In genomic region chr7:70727861-70728260, GRCh38 we compare ENCODE assay signal across 22 cellular contexts.
"Had no signal": no experiment of that assay in that cellular context is flagged by ENCODE, and none has a peak within 500 bp of the region (broad histone marks: within the 10 kb centered on the region; RNA-seq: fewer than 3 reads in every experiment).

No MANE protein-coding gene starts in this region.

- DNase-seq: activated CD4-positive, alpha-beta T cell treated with anti-CD3 and anti-CD28 coated beads, Interleukin-2, amount 10 ng/mL, durations not matched to agents 7 days and 5 days; activated CD8-positive, alpha-beta T cell treated with anti-CD3 and anti-CD28 coated beads, Interleukin-2, amount 10 ng/mL, durations not matched to agents 7 days and 5 days; activated effector memory CD4-positive, alpha-beta T cell treated with Interleukin-2 at 50 U/mL for 16 hours; activated naive CD4-positive, alpha-beta T cell treated with anti-CD3 and anti-CD28 coated beads, Interleukin-2, amount 50 U/mL, for 16 hours; activated T-cell treated with anti-CD3 and anti-CD28 coated beads, Interleukin-2, amount 50 U/mL, for 4 hours; adrenal gland; cerebellar nuclear complex; effector CD8-positive, alpha-beta T cell; left ventricle myocardium inferior; mammary epithelial cell; midbrain; psoas muscle; right cardiac atrium; stimulated activated naive CD8-positive, alpha-beta T cell treated with anti-CD3 and anti-CD28 coated beads, Interleukin-15, amount 100 ng/mL, for 72 hours; T-helper 1 cell; T1000; transverse colon had no signal

- ATAC-seq: activated CD4-positive, CD25-positive, alpha-beta regulatory T cell treated with anti-CD3 and anti-CD28 coated beads, Interleukin-2, amount 50 U/mL, for 24 hours; activated CD8-positive, alpha-beta T cell treated with anti-CD3 and anti-CD28 coated beads, Interleukin-2, amount 10 ng/mL, durations not matched to agents 7 days and 5 days; activated T-cell treated with anti-CD3 and anti-CD28 coated beads, Interleukin-2, amount 50 U/mL, for 4 hours; psoas muscle; right cardiac atrium; stimulated activated naive CD8-positive, alpha-beta T cell treated with anti-CD3 and anti-CD28 coated beads, Interleukin-15, amount 100 ng/mL, for 72 hours had no signal

- FAIRE-seq: astrocyte, endothelial cell of umbilical vein had no signal

- H3K4me1 Mint-ChIP-seq: activated CD4-positive, alpha-beta T cell treated with anti-CD3 and anti-CD28 coated beads, Interleukin-2, amount 10 ng/mL, durations not matched to agents 7 days and 5 days; stimulated activated naive CD8-positive, alpha-beta T cell treated with anti-CD3 and anti-CD28 coated beads, Interleukin-15, amount 100 ng/mL, for 72 hours had no signal

- H3K27me3 Mint-ChIP-seq: activated CD4-positive, alpha-beta T cell treated with anti-CD3 and anti-CD28 coated beads, Interleukin-2, amount 10 ng/mL, durations not matched to agents 7 days and 5 days; dendritic cell treated with granulocyte-macrophage colony-stimulating factor and Interleukin-4, amounts not matched to agents 40 ng/mL and 50 ng/mL, for 4 days had no signal

- H3K9me3 Mint-ChIP-seq: dendritic cell treated with granulocyte-macrophage colony-stimulating factor and Interleukin-4, amounts not matched to agents 40 ng/mL and 50 ng/mL, for 4 days had no signal

- H3K27ac Mint-ChIP-seq: activated CD4-positive, alpha-beta T cell treated with anti-CD3 and anti-CD28 coated beads, Interleukin-2, amount 10 ng/mL, durations not matched to agents 7 days and 5 days; activated CD8-positive, alpha-beta T cell treated with anti-CD3 and anti-CD28 coated beads, Interleukin-2, amount 10 ng/mL, durations not matched to agents 7 days and 5 days; dendritic cell treated with granulocyte-macrophage colony-stimulating factor and Interleukin-4, amounts not matched to agents 40 ng/mL and 50 ng/mL, for 4 days; stimulated activated naive CD8-positive, alpha-beta T cell treated with anti-CD3 and anti-CD28 coated beads, Interleukin-15, amount 100 ng/mL, for 72 hours had no signal

- H3K4me3 Mint-ChIP-seq: activated CD4-positive, alpha-beta T cell treated with anti-CD3 and anti-CD28 coated beads, Interleukin-2, amount 10 ng/mL, durations not matched to agents 7 days and 5 days; activated CD8-positive, alpha-beta T cell treated with anti-CD3 and anti-CD28 coated beads, Interleukin-2, amount 10 ng/mL, durations not matched to agents 7 days and 5 days; activated T-cell treated with anti-CD3 and anti-CD28 coated beads, Interleukin-2, amount 50 U/mL, for 4 hours; dendritic cell treated with granulocyte-macrophage colony-stimulating factor and Interleukin-4, amounts not matched to agents 40 ng/mL and 50 ng/mL, for 4 days; neural crest cell; stimulated activated naive CD8-positive, alpha-beta T cell treated with anti-CD3 and anti-CD28 coated beads, Interleukin-15, amount 100 ng/mL, for 72 hours had no signal
